In genomic region chr1:109634771-109635750, GRCh38 we compare ENCODE assay signal across 1 cellular context.
TF ChIP-seq lines count a peak whose summit lies in the region.

No MANE protein-coding gene starts in this region.

TF ChIP-seq in endothelial cell of umbilical vein, 7 proteins besides CTCF, POLR2A, EP300 and RAD21:
- TF ChIP-seq JUN (IDR thresholded peaks at IDR 0.05; ENCODE audit: borderline replicate concordance, insufficient read depth, insufficient read length, low read depth) (no peak), GATA2 (IDR thresholded peaks at IDR 0.05; ENCODE audit: insufficient read depth, insufficient read length, low read depth, low read length) (no peak), MAX (IDR thresholded peaks at IDR 0.05; ENCODE audit: insufficient read depth, insufficient read length) (no peak), FOS (IDR thresholded peaks at IDR 0.05; ENCODE audit: borderline replicate concordance, insufficient read depth, low read length) (no peak), POLR2AphosphoS5 (IDR thresholded peaks at IDR 0.05; ENCODE audit: insufficient read depth, low read depth, low read length) (no peak), EZH2 (IDR thresholded peaks at IDR 0.05; ENCODE audit: borderline replicate concordance, low read depth, low read length, severe bottlenecking) (no peak), MYC (IDR thresholded peaks at IDR 0.05; ENCODE audit: low read depth, low read length) (no peak)
